In genomic region chr17:39863918-39864746, GRCh38 we compare ENCODE assay signal across 1 cellular context.
TF ChIP-seq lines count a peak whose summit lies in the region.

Gene IKZF3 (minus strand): TSS chr17:39864312. CDS start chr17:39864126, 186 bp downstream.

TF ChIP-seq in HepG2, 621 proteins besides CTCF, POLR2A, EP300 and RAD21 (continued from another document and continues in another):
- TF ChIP-seq ZUFSP (CRISPR knock-in tag; IDR thresholded peaks at IDR 0.05; ENCODE audit: borderline replicate concordance): 0 out of 2 replicates have a peak, but pooled peaks have one; percentile 66
- TF ChIP-seq ZNF24 (IDR thresholded peaks at IDR 0.05): no peak
- peak; percentile 94 for TF ChIP-seq NFKBIZ (CRISPR knock-in tag; IDR thresholded peaks at IDR 0.05)
- peak; percentile 98; the same call in 1 of the 2 replicates for TF ChIP-seq ZFP41 (CRISPR knock-in tag; IDR thresholded peaks at IDR 0.05; ENCODE audit: borderline replicate concordance)
- peak; percentile 81 for TF ChIP-seq XRCC5 (optimal IDR thresholded peaks at IDR 0.05; ENCODE audit: low read length)
- TF ChIP-seq GRHL1 (CRISPR knock-in tag; conservative IDR thresholded peaks at IDR 0.05): no peak
- TF ChIP-seq ZNF260 (CRISPR knock-in tag; IDR thresholded peaks at IDR 0.05; ENCODE audit: borderline replicate concordance, low read depth): no peak
- TF ChIP-seq BRF2 (CRISPR knock-in tag; IDR thresholded peaks at IDR 0.05): peak; percentile 98
- 0 out of 2 replicates have a peak, but pooled peaks have one; percentile 59 for TF ChIP-seq ZNF101 (CRISPR knock-in tag; IDR thresholded peaks at IDR 0.05; ENCODE audit: borderline replicate concordance, low read depth)
- peak; percentile 91; the same call in 1 of the 2 replicates for TF ChIP-seq ZBTB10 (CRISPR knock-in tag; IDR thresholded peaks at IDR 0.05; ENCODE audit: borderline replicate concordance)
- no peak for TF ChIP-seq ZNF326 (CRISPR knock-in tag; IDR thresholded peaks at IDR 0.05; ENCODE audit: borderline replicate concordance)
- TF ChIP-seq ZNF367 (CRISPR knock-in tag; IDR thresholded peaks at IDR 0.05; ENCODE audit: borderline replicate concordance): peak; percentile 91; the same call in 1 of the 2 replicates
- peak; percentile 23 for TF ChIP-seq MED8 (CRISPR knock-in tag; IDR thresholded peaks at IDR 0.05; ENCODE audit: insufficient replicate concordance)
- TF ChIP-seq MBD4 (IDR thresholded peaks at IDR 0.05; ENCODE audit: borderline replicate concordance, low read length): no peak
- peak; percentile 65; the same call in 1 of the 2 replicates for TF ChIP-seq SALL2 (CRISPR knock-in tag; IDR thresholded peaks at IDR 0.05)
- peak; percentile 88 for TF ChIP-seq CBFB (CRISPR knock-in tag; IDR thresholded peaks at IDR 0.05)
- peak; percentile 97 for TF ChIP-seq ZNF580 (CRISPR knock-in tag; IDR thresholded peaks at IDR 0.05; ENCODE audit: borderline replicate concordance, low read depth)
- TF ChIP-seq ONECUT2 (CRISPR knock-in tag; IDR thresholded peaks at IDR 0.05): peak; percentile 50; the same call in 1 of the 2 replicates
- TF ChIP-seq HNF4A (CRISPR knock-in tag; IDR thresholded peaks at IDR 0.05): 0 out of 2 replicates have a peak, but pooled peaks have one; percentile 20
- no peak for TF ChIP-seq ZNF282 (IDR thresholded peaks at IDR 0.05; ENCODE audit: partially characterized antibody)
- no peak for TF ChIP-seq CHD2 (IDR thresholded peaks at IDR 0.05; ENCODE audit: low read depth, low read length)
- no peak for TF ChIP-seq CEBPB (IDR thresholded peaks at IDR 0.05; ENCODE audit: borderline replicate concordance, low read depth, low read length)
- peak; percentile 88; the same call in 1 of the 2 replicates for TF ChIP-seq NFATC3 (CRISPR knock-in tag; IDR thresholded peaks at IDR 0.05)
- no peak for TF ChIP-seq MBNL3 (CRISPR knock-in tag; conservative IDR thresholded peaks at IDR 0.05)
- peak; percentile 87 for TF ChIP-seq SMAD3 (CRISPR knock-in tag; IDR thresholded peaks at IDR 0.05)
- TF ChIP-seq ZFP62 (CRISPR knock-in tag; IDR thresholded peaks at IDR 0.05): no peak
- TF ChIP-seq ZNF225 (CRISPR knock-in tag; IDR thresholded peaks at IDR 0.05): peak; percentile 97
- 0 out of 2 replicates have a peak, but pooled peaks have one; percentile 77 for TF ChIP-seq FOXO4 (CRISPR knock-in tag; conservative IDR thresholded peaks at IDR 0.05)
- peak; percentile 81; the same call in 1 of the 2 replicates for TF ChIP-seq ATF6 (CRISPR knock-in tag; conservative IDR thresholded peaks at IDR 0.05)
- peak; percentile 99 for TF ChIP-seq ZNF256 (CRISPR knock-in tag; conservative IDR thresholded peaks at IDR 0.05)
- TF ChIP-seq SKI (IDR thresholded peaks at IDR 0.05; ENCODE audit: partially characterized antibody): peak; percentile 54
- TF ChIP-seq NPAS2 (CRISPR knock-in tag; IDR thresholded peaks at IDR 0.05; ENCODE audit: borderline replicate concordance): no peak
- no peak for TF ChIP-seq ATRX (CRISPR knock-in tag; IDR thresholded peaks at IDR 0.05; ENCODE audit: borderline replicate concordance)
- TF ChIP-seq FOXK2 (IDR thresholded peaks at IDR 0.05): no peak
- no peak for TF ChIP-seq ZNF549 (CRISPR knock-in tag; IDR thresholded peaks at IDR 0.05)
- TF ChIP-seq PPARG (CRISPR knock-in tag; conservative IDR thresholded peaks at IDR 0.05): peak; percentile 69
- 0 out of 2 replicates have a peak, but pooled peaks have one; percentile 22 for TF ChIP-seq ZNF362 (CRISPR knock-in tag; IDR thresholded peaks at IDR 0.05; ENCODE audit: borderline replicate concordance)
- TF ChIP-seq KDM6A (CRISPR knock-in tag; IDR thresholded peaks at IDR 0.05; ENCODE audit: low read depth): no peak
- TF ChIP-seq ZNF572 (CRISPR knock-in tag; IDR thresholded peaks at IDR 0.05): 0 out of 2 replicates have a peak, but pooled peaks have one; percentile 86
- TF ChIP-seq PHF20 (CRISPR knock-in tag; IDR thresholded peaks at IDR 0.05): peak; percentile 36; the same call in 1 of the 2 replicates
- no peak for TF ChIP-seq KAT2B (IDR thresholded peaks at IDR 0.05; ENCODE audit: borderline replicate concordance, low read depth, low read length)
- TF ChIP-seq ZBTB21 (CRISPR knock-in tag; IDR thresholded peaks at IDR 0.05): no peak
- peak; percentile 59; the same call in 1 of the 2 replicates for TF ChIP-seq JDP2 (CRISPR knock-in tag; IDR thresholded peaks at IDR 0.05; ENCODE audit: borderline replicate concordance)
- no peak for TF ChIP-seq ZNF775 (CRISPR knock-in tag; IDR thresholded peaks at IDR 0.05; ENCODE audit: borderline replicate concordance)
- no peak for TF ChIP-seq ZNF512 (CRISPR knock-in tag; IDR thresholded peaks at IDR 0.05)
- peak; percentile 92 for TF ChIP-seq KDM4B (CRISPR knock-in tag; IDR thresholded peaks at IDR 0.05)
- peak; percentile 83 for TF ChIP-seq RXRB (CRISPR knock-in tag; IDR thresholded peaks at IDR 0.05; ENCODE audit: borderline replicate concordance)
- peak; percentile 82; the same call in 1 of the 2 replicates for TF ChIP-seq ZFYVE20 (CRISPR knock-in tag; IDR thresholded peaks at IDR 0.05; ENCODE audit: borderline replicate concordance, low read depth)
- TF ChIP-seq GABPA (IDR thresholded peaks at IDR 0.05; ENCODE audit: low read depth, low read length): no peak
- TF ChIP-seq GABPA (CRISPR knock-in tag; IDR thresholded peaks at IDR 0.05; ENCODE audit: low read depth): no peak
